In the genomic region with DNA sequence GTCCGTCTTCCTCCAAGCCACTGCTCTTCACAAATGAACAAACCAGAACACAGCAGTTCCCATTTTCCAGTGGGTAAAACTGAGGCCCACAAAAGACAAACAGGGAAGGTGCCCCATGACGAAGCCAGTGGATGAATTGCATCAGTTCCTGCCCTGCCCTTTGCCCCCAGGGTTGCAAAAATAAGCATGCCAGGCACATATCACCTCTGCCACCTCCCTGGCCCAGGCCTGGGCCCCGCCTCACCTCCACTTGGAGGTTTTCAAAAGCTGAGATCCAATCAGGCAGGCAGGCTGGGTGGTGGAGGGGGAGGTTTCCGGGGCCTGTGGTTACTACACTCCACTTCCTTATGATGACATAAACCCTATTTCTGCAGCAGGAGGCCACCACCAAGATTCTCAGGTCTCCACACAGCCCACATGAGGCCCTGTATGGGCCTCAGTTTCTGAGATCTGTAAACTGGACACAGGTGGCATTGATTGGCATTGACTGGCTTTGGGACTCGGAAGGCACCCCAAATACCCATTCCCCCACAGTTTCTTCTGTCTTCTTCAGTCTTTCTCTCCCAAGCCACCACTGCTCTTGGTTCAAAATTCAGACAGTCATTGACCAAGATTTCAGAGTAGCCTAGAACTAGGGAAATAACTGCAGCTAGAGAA, we compare ENCODE assay signal across 8 cellular contexts. TPM values are rescaled to one million over a fixed set of nuclear protein-coding genes. Genes with fewer than 3 reads are reported as not detected.
DNase-seq lines count a peak whose midpoint lies in the region; ATAC-seq and TF ChIP-seq lines count a peak whose summit lies in the region.

No MANE protein-coding gene starts in this region.

- H3K4me3 ChIP-seq in OCI-LY1 (ENCODE audit: low read depth, low read length, poor library complexity, severe bottlenecking) (peak overlapping the region; percentile 13), prostate gland (no peak overlapping the region)

- ATAC-seq in HG03097 (IDR thresholded peaks at IDR 0.05; ENCODE audit: low FRiP score, unreplicated experiment) = peak; percentile 47
- ATAC-seq in activated T-cell treated with anti-CD3 and anti-CD28 coated beads, Interleukin-2, amount 50 U/mL, for 4 hours = peak; percentile 61 to 69

- H3K79me2 ChIP-seq in OCI-LY1 (ENCODE audit: insufficient read depth, low read length) = no peaks in the 10 kb centered on the region

- no peaks in the 10 kb centered on the region for H3K9me3 Mint-ChIP-seq in activated T-cell treated with anti-CD3 and anti-CD28 coated beads, Interleukin-2, amount 50 U/mL, for 4 hours

- H3K27me3 ChIP-seq in OCI-LY1 (ENCODE audit: insufficient read depth, low read length) = no peaks in the 10 kb centered on the region
- no peaks in the 10 kb centered on the region for H3K27me3 ChIP-seq in prostate gland (replicated peaks; ENCODE audit: insufficient read depth)

- WGBS in prostate gland = 74% methylated on average over 5 of the region's 5 CpGs

- TF ChIP-seq POLR2A in GM18951 (IDR thresholded peaks at IDR 0.05; ENCODE audit: extremely low read depth, insufficient read depth, insufficient read length) (peak; percentile 57), prostate gland (IDR thresholded peaks at IDR 0.05) (no peak)

- H2AFZ ChIP-seq in OCI-LY1 (ENCODE audit: low read length) = peak overlapping the region; percentile 56; the same call in 1 of the 2 replicates

- in situ Hi-C loops in GM18951 (cut with MboI; ENCODE audit: low sequenced_read_pairs, unreplicated experiment) = no loop called here

- no peak for TF ChIP-seq CTCF in OCI-LY1 (IDR thresholded peaks at IDR 0.05; ENCODE audit: low read length)
- TF ChIP-seq CTCF in prostate gland (IDR thresholded peaks at IDR 0.05) = no peak

- H3K4me1 ChIP-seq in OCI-LY1 (ENCODE audit: insufficient read depth, low read length, severe bottlenecking) (peaks cover 52% of the 10 kb centered on the region), prostate gland (replicated peaks) (peaks cover 5% of the 10 kb centered on the region)

- H3K4me1 Mint-ChIP-seq in activated T-cell treated with anti-CD3 and anti-CD28 coated beads, Interleukin-2, amount 50 U/mL, for 4 hours (ENCODE audit: low read depth) = peaks cover 83% of the 10 kb centered on the region

- H3K9me3 ChIP-seq in OCI-LY1 (ENCODE audit: low read length) (no peaks in the 10 kb centered on the region), prostate gland (no peaks in the 10 kb centered on the region)

- peak overlapping the region; percentile 97 for H3K27ac ChIP-seq in OCI-LY1 (ENCODE audit: low read depth, low read length, poor library complexity, severe bottlenecking)
- H3K27ac ChIP-seq in prostate gland = no peak overlapping the region

- H3K9ac ChIP-seq in OCI-LY1 (ENCODE audit: low read length) = peak overlapping the region; percentile 51

- H3K9me2 ChIP-seq in OCI-LY1 (ENCODE audit: low read depth, low read length) = no peaks in the 10 kb centered on the region

- H3K4me3 Mint-ChIP-seq in activated T-cell treated with anti-CD3 and anti-CD28 coated beads, Interleukin-2, amount 50 U/mL, for 4 hours = peak overlapping the region; percentile 96

- no peaks in the 10 kb centered on the region for H3K36me3 ChIP-seq in OCI-LY1 (ENCODE audit: insufficient read depth, low read length)
- H3K36me3 ChIP-seq in prostate gland = no peaks in the 10 kb centered on the region

- H3K27me3 Mint-ChIP-seq in activated T-cell treated with anti-CD3 and anti-CD28 coated beads, Interleukin-2, amount 50 U/mL, for 4 hours (ENCODE audit: low read depth) = no peaks in the 10 kb centered on the region

- intact Hi-C loops in cardiac septum (cut with DNase I) = no loop called here
- intact Hi-C loops in prostate gland (cut with DNase I) = no loop called here

- peaks cover 7% of the 10 kb centered on the region for H3K36me3 Mint-ChIP-seq in activated T-cell treated with anti-CD3 and anti-CD28 coated beads, Interleukin-2, amount 50 U/mL, for 4 hours (ENCODE audit: insufficient read depth)

- peak; percentile 86 for DNase-seq in activated T-cell treated with anti-CD3 and anti-CD28 coated beads, Interleukin-2, amount 50 U/mL, for 4 hours
- peak; percentile 93 for DNase-seq in cardiac septum (ENCODE audit: low spot score)
- peak; percentile 75 to 80 for DNase-seq in stimulated activated CD4-positive, alpha-beta T cell treated with anti-CD3 and anti-CD28 coated beads, Interleukin-2, amount 100 ng/mL, for 48 hours
- DNase-seq in prostate gland (ENCODE audit: low spot score) = no peak
- no peak for DNase-seq in NCI-H187 (lab: John Stamatoyannopoulos, UW)

- peak overlapping the region; percentile 74 for H3K4me2 ChIP-seq in OCI-LY1 (ENCODE audit: low read length)

- H3F3A ChIP-seq in OCI-LY1 (ENCODE audit: insufficient read depth, low read length) = 0 out of 2 replicates have a peak, but pooled peaks cover 6% of the 10 kb centered on the region

- no peaks in the 10 kb centered on the region for H4K20me1 ChIP-seq in OCI-LY1 (ENCODE audit: insufficient read depth, low read length)

RNA-seq across cellular contexts. Expression of a gene that starts 4.1 kb away (rescaled TPM):
- total RNA-seq in activated T-cell treated with anti-CD3 and anti-CD28 coated beads, Interleukin-2, amount 50 U/mL, for 4 hours = 10 to 100 TPM; 24.2 to 36.3 (median 30.3) TPM
- total RNA-seq in cardiac septum (0.73 TPM), prostate gland (10 to 100 TPM in 1 of 2 donors, under 1 TPM in 1; 0.46 to 10.5 TPM)

Comparison
In these comparisons a context has a peak if more than half of its experiments do, and no peak if none do; other contexts are left out.
1. DNase-seq: peak in activated T-cell treated with anti-CD3 and anti-CD28 coated beads, Interleukin-2, amount 50 U/mL, for 4 hours (single experiment), cardiac septum (single experiment) and stimulated activated CD4-positive, alpha-beta T cell treated with anti-CD3 and anti-CD28 coated beads, Interleukin-2, amount 100 ng/mL, for 48 hours (2 of 2); none in prostate gland (single experiment) and NCI-H187 (0 of 2).